8 cellular contexts compared by ENCODE assay signal in the genomic region with DNA sequence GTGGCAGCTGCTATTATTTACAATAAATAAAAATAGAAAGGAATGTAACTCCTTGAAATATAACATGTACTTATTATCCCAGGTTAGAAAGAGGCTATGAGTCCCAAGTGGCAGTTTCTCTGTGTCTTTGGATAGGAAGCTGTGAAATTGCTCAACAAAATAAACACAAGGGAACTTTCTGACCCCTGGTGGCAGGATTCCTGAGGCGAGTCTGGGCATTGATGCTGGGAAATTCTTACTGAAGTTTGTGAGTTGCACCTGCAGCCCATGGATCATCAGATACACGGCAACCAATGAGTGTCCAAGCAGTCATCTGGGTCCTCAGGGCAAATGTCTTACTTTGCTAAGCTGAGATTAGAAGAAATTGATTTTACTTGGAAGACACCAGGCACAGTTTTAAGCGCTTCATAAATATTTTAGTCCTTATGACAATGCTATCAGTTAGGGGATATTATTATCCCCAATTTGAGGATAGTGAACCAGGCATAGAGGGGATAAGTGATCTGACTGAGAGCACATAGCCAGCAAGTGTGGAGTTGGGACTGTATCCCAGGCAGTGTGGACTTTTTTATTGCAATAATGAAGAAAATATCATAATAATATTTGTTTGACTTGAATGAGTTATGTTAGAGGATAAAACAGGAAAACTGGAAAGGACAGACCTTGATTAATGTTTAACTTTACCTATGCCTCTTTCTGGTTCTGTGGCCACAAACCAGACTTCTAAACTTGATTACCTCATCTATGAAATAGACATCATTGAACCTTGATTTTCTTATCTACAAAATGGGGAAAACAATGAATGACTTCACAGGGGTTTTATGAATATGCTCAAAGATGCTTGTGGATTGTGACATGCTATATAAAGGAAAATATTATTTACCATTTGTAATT.
DNase-seq lines count a peak whose midpoint lies in the region; ATAC-seq, FAIRE-seq and TF ChIP-seq lines count a peak whose summit lies in the region.

No MANE protein-coding gene starts in this region.

- H3K4me3 ChIP-seq in KMS-11 (IDR thresholded peaks at IDR 0.05; ENCODE audit: insufficient read depth, low read depth, low read length) (no peak overlapping the region), astrocyte of the cerebellum (ENCODE audit: low read depth, low read length) (no peak overlapping the region), kidney epithelial cell (ENCODE audit: low read depth, low read length) (no peak overlapping the region)

- H3K4me2 ChIP-seq in KMS-11 = no peak overlapping the region

- no peak for FAIRE-seq in D721Med (lab: Jason Lieb, UNC)

- H3K9ac ChIP-seq in KMS-11 = no peak overlapping the region

- ATAC-seq in GM19324 (IDR thresholded peaks at IDR 0.05; ENCODE audit: low FRiP score, unreplicated experiment) = no peak

- H3K79me2 ChIP-seq in KMS-11 (ENCODE audit: insufficient read depth, low read depth) = no peaks in the 10 kb centered on the region

- peak; percentile 70 for TF ChIP-seq CTCF in D721Med (IDR thresholded peaks at IDR 0.05; ENCODE audit: insufficient read depth, missing control alignments)
- TF ChIP-seq CTCF in KMS-11 (conservative IDR thresholded peaks at IDR 0.05; ENCODE audit: low read depth, low read length) = peak; percentile 67
- peak; percentile 63 for TF ChIP-seq CTCF in astrocyte of the cerebellum (IDR thresholded peaks at IDR 0.05; ENCODE audit: low read depth, low read length, missing control alignments)
- TF ChIP-seq CTCF in kidney epithelial cell (IDR thresholded peaks at IDR 0.05; ENCODE audit: insufficient read depth, low read length, poor library complexity, severe bottlenecking) = peak; percentile 62

- DNase-seq in D721Med (ENCODE audit: insufficient read length, low spot score) (no peak), astrocyte of the cerebellum (ENCODE audit: low read depth) (peak; percentile 16), kidney epithelial cell (ENCODE audit: low read depth) (no peak), NCI-H2196 (lab: John Stamatoyannopoulos, UW; ENCODE audit: unreplicated experiment) (no peak)
- no peak for DNase-seq in stimulated activated CD4-positive, alpha-beta T cell treated with anti-CD3 and anti-CD28 coated beads, Interleukin-4, amount 100 ng/mL, for 1 hour
- no peak for DNase-seq in stimulated activated CD4-positive, alpha-beta T cell treated with anti-CD3 and anti-CD28 coated beads, Interleukin-1b, Interleukin-23, amount 100 ng/mL, for 48 hours

- H4K20me1 ChIP-seq in KMS-11 (ENCODE audit: insufficient read depth) = no peaks in the 10 kb centered on the region

- no peaks in the 10 kb centered on the region for H3K27me3 ChIP-seq in KMS-11 (ENCODE audit: insufficient read depth, low read depth)
- H3K27me3 ChIP-seq in kidney epithelial cell (ENCODE audit: control insufficient read depth, insufficient read depth, low read length) = no peaks in the 10 kb centered on the region

- no peak overlapping the region for H3K27ac ChIP-seq in KMS-11

- no peak overlapping the region for H2AFZ ChIP-seq in KMS-11 (ENCODE audit: low read depth)

- in situ Hi-C loops in astrocyte of the cerebellum (cut with HindIII; ENCODE audit: low sequenced_read_pairs) = no loop called here

- no peaks in the 10 kb centered on the region for H3K36me3 ChIP-seq in KMS-11 (ENCODE audit: insufficient read depth)
- no peaks in the 10 kb centered on the region for H3K36me3 ChIP-seq in kidney epithelial cell (ENCODE audit: control insufficient read depth, insufficient read depth, low read length)

- peaks cover 5% of the 10 kb centered on the region for H3K4me1 ChIP-seq in KMS-11 (ENCODE audit: low read depth, poor library complexity, severe bottlenecking)
